1 cellular context compared by ENCODE assay signal in the genomic region with DNA sequence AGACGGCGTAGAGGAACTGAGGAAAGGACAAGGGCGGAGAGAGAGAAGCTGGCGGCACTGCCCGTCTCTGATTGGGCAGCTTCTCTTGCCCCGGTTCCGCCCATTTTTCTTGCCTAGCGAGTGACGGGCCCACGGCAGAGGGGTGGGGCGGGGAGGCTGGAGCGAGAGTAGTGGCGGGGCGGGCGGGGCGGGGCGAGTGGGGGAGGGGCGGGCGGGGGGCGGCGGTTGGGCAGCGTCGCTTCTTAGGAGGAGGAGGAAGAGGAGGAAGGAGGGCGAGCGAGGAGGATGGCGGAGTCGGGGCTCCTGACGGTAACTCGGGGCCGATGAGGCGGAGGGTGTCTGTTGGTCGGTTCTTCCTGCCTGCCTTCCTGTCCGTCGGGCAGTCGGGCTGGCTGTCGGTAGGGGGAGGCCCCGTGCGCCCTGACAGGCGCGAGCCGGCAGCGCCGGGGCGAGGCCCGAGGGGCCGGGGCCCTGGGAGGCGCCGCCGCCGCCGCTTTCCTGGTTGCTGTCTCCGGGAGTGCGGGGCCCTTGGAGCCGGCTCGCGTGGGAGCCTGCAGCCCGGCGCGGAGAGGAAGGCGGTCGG.
A peak's percentile ranks its signal among the peaks of the same experiment; 100 is the strongest.
TF ChIP-seq lines count a peak whose summit lies in the region.

A gene (plus strand): TSS at position 256 of the 583 bp plus-strand sequence. CDS start 44,755 bp downstream, outside the sequence.

TF ChIP-seq in GM12878, 131 proteins besides CTCF, POLR2A, EP300 and RAD21 (continued from another document and continues in another):
- no peak for TF ChIP-seq SREBF2 (IDR thresholded peaks at IDR 0.05; ENCODE audit: low read length)
- no peak for TF ChIP-seq WRNIP1 (IDR thresholded peaks at IDR 0.05; ENCODE audit: borderline replicate concordance, low read depth, low read length)
- no peak for TF ChIP-seq ZZZ3 (IDR thresholded peaks at IDR 0.05; ENCODE audit: control insufficient read depth, insufficient read length, low read depth)
- TF ChIP-seq, protein P1, sequence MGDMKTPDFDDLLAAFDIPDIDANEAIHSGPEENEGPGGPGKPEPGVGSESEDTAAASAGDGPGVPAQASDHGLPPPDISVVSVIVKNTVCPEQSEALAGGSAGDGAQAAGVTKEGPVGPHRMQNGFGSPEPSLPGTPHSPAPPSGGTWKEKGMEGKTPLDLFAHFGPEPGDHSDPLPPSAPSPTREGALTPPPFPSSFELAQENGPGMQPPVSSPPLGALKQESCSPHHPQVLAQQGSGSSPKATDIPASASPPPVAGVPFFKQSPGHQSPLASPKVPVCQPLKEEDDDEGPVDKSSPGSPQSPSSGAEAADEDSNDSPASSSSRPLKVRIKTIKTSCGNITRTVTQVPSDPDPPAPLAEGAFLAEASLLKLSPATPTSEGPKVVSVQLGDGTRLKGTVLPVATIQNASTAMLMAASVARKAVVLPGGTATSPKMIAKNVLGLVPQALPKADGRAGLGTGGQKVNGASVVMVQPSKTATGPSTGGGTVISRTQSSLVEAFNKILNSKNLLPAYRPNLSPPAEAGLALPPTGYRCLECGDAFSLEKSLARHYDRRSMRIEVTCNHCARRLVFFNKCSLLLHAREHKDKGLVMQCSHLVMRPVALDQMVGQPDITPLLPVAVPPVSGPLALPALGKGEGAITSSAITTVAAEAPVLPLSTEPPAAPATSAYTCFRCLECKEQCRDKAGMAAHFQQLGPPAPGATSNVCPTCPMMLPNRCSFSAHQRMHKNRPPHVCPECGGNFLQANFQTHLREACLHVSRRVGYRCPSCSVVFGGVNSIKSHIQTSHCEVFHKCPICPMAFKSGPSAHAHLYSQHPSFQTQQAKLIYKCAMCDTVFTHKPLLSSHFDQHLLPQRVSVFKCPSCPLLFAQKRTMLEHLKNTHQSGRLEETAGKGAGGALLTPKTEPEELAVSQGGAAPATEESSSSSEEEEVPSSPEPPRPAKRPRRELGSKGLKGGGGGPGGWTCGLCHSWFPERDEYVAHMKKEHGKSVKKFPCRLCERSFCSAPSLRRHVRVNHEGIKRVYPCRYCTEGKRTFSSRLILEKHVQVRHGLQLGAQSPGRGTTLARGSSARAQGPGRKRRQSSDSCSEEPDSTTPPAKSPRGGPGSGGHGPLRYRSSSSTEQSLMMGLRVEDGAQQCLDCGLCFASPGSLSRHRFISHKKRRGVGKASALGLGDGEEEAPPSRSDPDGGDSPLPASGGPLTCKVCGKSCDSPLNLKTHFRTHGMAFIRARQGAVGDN (IDR thresholded peaks at IDR 0.05): 0 out of 2 replicates have a peak, but pooled peaks have one; percentile 51
- no peak for TF ChIP-seq ZSCAN29 (IDR thresholded peaks at IDR 0.05)
- TF ChIP-seq, protein P2, sequence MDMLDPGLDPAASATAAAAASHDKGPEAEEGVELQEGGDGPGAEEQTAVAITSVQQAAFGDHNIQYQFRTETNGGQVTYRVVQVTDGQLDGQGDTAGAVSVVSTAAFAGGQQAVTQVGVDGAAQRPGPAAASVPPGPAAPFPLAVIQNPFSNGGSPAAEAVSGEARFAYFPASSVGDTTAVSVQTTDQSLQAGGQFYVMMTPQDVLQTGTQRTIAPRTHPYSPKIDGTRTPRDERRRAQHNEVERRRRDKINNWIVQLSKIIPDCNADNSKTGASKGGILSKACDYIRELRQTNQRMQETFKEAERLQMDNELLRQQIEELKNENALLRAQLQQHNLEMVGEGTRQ (IDR thresholded peaks at IDR 0.05; ENCODE audit: borderline replicate concordance, low read depth, low read length): no peak
- TF ChIP-seq SMARCA5 (IDR thresholded peaks at IDR 0.05): peak; percentile 91
- TF ChIP-seq KLF5 (IDR thresholded peaks at IDR 0.05; ENCODE audit: partially characterized antibody): no peak
- TF ChIP-seq MXI1 (IDR thresholded peaks at IDR 0.05; ENCODE audit: low read depth, low read length): 0 out of 2 replicates have a peak, but pooled peaks have one; percentile 21
- TF ChIP-seq SMC3 (IDR thresholded peaks at IDR 0.05; ENCODE audit: borderline replicate concordance, low read length): 0 out of 2 replicates have a peak, but pooled peaks have one; percentile 11
- no peak for TF ChIP-seq BRCA1 (IDR thresholded peaks at IDR 0.05; ENCODE audit: low read depth, low read length)
- TF ChIP-seq NFYA (IDR thresholded peaks at IDR 0.05; ENCODE audit: borderline replicate concordance, low read depth, low read length): no peak
- TF ChIP-seq NFXL1 (IDR thresholded peaks at IDR 0.05; ENCODE audit: borderline replicate concordance): no peak; the same call in 1 of the 2 replicates
- TF ChIP-seq RUNX3 (IDR thresholded peaks at IDR 0.05; ENCODE audit: low read length): no peak
- TF ChIP-seq FOXK2 (IDR thresholded peaks at IDR 0.05): no peak
- TF ChIP-seq, protein P3, sequence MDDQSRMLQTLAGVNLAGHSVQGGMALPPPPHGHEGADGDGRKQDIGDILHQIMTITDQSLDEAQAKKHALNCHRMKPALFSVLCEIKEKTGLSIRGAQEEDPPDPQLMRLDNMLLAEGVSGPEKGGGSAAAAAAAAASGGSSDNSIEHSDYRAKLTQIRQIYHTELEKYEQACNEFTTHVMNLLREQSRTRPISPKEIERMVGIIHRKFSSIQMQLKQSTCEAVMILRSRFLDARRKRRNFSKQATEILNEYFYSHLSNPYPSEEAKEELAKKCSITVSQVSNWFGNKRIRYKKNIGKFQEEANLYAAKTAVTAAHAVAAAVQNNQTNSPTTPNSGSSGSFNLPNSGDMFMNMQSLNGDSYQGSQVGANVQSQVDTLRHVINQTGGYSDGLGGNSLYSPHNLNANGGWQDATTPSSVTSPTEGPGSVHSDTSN (IDR thresholded peaks at IDR 0.05; ENCODE audit: insufficient replicate concordance, low read depth, low read length): no peak
- no peak for TF ChIP-seq EZH2 (IDR thresholded peaks at IDR 0.05; ENCODE audit: borderline replicate concordance, control insufficient read depth, low read depth, low read length)
- no peak for TF ChIP-seq HDAC6 (IDR thresholded peaks at IDR 0.05; ENCODE audit: unreplicated experiment)
- TF ChIP-seq SMAD1 (IDR thresholded peaks at IDR 0.05; ENCODE audit: low read depth, partially characterized antibody): no peak
- TF ChIP-seq PML (IDR thresholded peaks at IDR 0.05; ENCODE audit: low read length): no peak
- TF ChIP-seq BMI1 (IDR thresholded peaks at IDR 0.05; ENCODE audit: borderline replicate concordance): no peak
- TF ChIP-seq POU2F2 (IDR thresholded peaks at IDR 0.05; ENCODE audit: borderline replicate concordance, low read depth, low read length): no peak
- TF ChIP-seq, protein P4, sequence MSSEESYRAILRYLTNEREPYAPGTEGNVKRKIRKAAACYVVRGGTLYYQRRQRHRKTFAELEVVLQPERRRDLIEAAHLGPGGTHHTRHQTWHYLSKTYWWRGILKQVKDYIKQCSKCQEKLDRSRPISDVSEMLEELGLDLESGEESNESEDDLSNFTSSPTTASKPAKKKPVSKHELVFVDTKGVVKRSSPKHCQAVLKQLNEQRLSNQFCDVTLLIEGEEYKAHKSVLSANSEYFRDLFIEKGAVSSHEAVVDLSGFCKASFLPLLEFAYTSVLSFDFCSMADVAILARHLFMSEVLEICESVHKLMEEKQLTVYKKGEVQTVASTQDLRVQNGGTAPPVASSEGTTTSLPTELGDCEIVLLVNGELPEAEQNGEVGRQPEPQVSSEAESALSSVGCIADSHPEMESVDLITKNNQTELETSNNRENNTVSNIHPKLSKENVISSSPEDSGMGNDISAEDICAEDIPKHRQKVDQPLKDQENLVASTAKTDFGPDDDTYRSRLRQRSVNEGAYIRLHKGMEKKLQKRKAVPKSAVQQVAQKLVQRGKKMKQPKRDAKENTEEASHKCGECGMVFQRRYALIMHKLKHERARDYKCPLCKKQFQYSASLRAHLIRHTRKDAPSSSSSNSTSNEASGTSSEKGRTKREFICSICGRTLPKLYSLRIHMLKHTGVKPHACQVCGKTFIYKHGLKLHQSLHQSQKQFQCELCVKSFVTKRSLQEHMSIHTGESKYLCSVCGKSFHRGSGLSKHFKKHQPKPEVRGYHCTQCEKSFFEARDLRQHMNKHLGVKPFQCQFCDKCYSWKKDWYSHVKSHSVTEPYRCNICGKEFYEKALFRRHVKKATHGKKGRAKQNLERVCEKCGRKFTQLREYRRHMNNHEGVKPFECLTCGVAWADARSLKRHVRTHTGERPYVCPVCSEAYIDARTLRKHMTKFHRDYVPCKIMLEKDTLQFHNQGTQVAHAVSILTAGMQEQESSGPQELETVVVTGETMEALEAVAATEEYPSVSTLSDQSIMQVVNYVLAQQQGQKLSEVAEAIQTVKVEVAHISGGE (CRISPR knock-in tag; IDR thresholded peaks at IDR 0.05): no peak
- no peak for TF ChIP-seq TBL1XR1 (IDR thresholded peaks at IDR 0.05; ENCODE audit: low read depth, low read length)
- TF ChIP-seq, protein P5, sequence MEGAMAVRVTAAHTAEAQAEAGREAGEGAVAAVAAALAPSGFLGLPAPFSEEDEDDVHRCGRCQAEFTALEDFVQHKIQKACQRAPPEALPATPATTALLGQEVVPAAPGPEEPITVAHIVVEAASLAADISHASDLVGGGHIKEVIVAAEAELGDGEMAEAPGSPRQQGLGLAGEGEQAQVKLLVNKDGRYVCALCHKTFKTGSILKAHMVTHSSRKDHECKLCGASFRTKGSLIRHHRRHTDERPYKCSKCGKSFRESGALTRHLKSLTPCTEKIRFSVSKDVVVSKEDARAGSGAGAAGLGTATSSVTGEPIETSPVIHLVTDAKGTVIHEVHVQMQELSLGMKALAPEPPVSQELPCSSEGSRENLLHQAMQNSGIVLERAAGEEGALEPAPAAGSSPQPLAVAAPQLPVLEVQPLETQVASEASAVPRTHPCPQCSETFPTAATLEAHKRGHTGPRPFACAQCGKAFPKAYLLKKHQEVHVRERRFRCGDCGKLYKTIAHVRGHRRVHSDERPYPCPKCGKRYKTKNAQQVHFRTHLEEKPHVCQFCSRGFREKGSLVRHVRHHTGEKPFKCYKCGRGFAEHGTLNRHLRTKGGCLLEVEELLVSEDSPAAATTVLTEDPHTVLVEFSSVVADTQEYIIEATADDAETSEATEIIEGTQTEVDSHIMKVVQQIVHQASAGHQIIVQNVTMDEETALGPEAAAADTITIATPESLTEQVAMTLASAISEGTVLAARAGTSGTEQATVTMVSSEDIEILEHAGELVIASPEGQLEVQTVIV (IDR thresholded peaks at IDR 0.05; ENCODE audit: borderline replicate concordance, partially characterized antibody): no peak
- TF ChIP-seq SUZ12 (IDR thresholded peaks at IDR 0.05; ENCODE audit: unreplicated experiment): no peak
- no peak for TF ChIP-seq NR2C1 (IDR thresholded peaks at IDR 0.05)
- no peak for TF ChIP-seq MEF2A (IDR thresholded peaks at IDR 0.05; ENCODE audit: insufficient read depth, low read depth, low read length)
- TF ChIP-seq IKZF1 (conservative IDR thresholded peaks at IDR 0.05): no peak
- no peak for TF ChIP-seq NFIC (IDR thresholded peaks at IDR 0.05; ENCODE audit: low read depth, low read length)
- peak; percentile 69 for TF ChIP-seq TAF1 (IDR thresholded peaks at IDR 0.05; ENCODE audit: borderline replicate concordance, low read depth, low read length)
- TF ChIP-seq, protein P6, sequence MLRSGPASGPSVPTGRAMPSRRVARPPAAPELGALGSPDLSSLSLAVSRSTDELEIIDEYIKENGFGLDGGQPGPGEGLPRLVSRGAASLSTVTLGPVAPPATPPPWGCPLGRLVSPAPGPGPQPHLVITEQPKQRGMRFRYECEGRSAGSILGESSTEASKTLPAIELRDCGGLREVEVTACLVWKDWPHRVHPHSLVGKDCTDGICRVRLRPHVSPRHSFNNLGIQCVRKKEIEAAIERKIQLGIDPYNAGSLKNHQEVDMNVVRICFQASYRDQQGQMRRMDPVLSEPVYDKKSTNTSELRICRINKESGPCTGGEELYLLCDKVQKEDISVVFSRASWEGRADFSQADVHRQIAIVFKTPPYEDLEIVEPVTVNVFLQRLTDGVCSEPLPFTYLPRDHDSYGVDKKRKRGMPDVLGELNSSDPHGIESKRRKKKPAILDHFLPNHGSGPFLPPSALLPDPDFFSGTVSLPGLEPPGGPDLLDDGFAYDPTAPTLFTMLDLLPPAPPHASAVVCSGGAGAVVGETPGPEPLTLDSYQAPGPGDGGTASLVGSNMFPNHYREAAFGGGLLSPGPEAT (IDR thresholded peaks at IDR 0.05; ENCODE audit: low read depth): no peak
- TF ChIP-seq SRF (IDR thresholded peaks at IDR 0.05; ENCODE audit: low read depth in 2 of 2, low read length in 2 of 2): 0 out of 4 replicates have a peak, but pooled peaks of 1 of the 2 experiments have one; percentile 1
- TF ChIP-seq ZNF622 (IDR thresholded peaks at IDR 0.05): no peak
- TF ChIP-seq, protein P7, sequence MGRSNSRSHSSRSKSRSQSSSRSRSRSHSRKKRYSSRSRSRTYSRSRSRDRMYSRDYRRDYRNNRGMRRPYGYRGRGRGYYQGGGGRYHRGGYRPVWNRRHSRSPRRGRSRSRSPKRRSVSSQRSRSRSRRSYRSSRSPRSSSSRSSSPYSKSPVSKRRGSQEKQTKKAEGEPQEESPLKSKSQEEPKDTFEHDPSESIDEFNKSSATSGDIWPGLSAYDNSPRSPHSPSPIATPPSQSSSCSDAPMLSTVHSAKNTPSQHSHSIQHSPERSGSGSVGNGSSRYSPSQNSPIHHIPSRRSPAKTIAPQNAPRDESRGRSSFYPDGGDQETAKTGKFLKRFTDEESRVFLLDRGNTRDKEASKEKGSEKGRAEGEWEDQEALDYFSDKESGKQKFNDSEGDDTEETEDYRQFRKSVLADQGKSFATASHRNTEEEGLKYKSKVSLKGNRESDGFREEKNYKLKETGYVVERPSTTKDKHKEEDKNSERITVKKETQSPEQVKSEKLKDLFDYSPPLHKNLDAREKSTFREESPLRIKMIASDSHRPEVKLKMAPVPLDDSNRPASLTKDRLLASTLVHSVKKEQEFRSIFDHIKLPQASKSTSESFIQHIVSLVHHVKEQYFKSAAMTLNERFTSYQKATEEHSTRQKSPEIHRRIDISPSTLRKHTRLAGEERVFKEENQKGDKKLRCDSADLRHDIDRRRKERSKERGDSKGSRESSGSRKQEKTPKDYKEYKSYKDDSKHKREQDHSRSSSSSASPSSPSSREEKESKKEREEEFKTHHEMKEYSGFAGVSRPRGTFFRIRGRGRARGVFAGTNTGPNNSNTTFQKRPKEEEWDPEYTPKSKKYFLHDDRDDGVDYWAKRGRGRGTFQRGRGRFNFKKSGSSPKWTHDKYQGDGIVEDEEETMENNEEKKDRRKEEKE (IDR thresholded peaks at IDR 0.05): 0 out of 2 replicates have a peak, but pooled peaks have one; percentile 42
- peak; percentile 71 for TF ChIP-seq HDGF (IDR thresholded peaks at IDR 0.05)
- no peak for TF ChIP-seq RELA (IDR thresholded peaks at IDR 0.05; ENCODE audit: borderline replicate concordance, partially characterized antibody)
- TF ChIP-seq EED (IDR thresholded peaks at IDR 0.05; ENCODE audit: low read depth): no peak
- TF ChIP-seq PAX8 (IDR thresholded peaks at IDR 0.05): no peak
- no peak for TF ChIP-seq FOS (IDR thresholded peaks at IDR 0.05; ENCODE audit: borderline replicate concordance, extremely low read depth, insufficient read length)
- TF ChIP-seq, protein P8, sequence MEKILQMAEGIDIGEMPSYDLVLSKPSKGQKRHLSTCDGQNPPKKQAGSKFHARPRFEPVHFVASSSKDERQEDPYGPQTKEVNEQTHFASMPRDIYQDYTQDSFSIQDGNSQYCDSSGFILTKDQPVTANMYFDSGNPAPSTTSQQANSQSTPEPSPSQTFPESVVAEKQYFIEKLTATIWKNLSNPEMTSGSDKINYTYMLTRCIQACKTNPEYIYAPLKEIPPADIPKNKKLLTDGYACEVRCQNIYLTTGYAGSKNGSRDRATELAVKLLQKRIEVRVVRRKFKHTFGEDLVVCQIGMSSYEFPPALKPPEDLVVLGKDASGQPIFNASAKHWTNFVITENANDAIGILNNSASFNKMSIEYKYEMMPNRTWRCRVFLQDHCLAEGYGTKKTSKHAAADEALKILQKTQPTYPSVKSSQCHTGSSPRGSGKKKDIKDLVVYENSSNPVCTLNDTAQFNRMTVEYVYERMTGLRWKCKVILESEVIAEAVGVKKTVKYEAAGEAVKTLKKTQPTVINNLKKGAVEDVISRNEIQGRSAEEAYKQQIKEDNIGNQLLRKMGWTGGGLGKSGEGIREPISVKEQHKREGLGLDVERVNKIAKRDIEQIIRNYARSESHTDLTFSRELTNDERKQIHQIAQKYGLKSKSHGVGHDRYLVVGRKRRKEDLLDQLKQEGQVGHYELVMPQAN (conservative IDR thresholded peaks at IDR 0.05): peak; percentile 93
- no peak for TF ChIP-seq ZNF217 (IDR thresholded peaks at IDR 0.05)
- TF ChIP-seq SIN3A (IDR thresholded peaks at IDR 0.05; ENCODE audit: low read depth, low read length): no peak
